1 cellular context compared by ENCODE assay signal in the genomic region with DNA sequence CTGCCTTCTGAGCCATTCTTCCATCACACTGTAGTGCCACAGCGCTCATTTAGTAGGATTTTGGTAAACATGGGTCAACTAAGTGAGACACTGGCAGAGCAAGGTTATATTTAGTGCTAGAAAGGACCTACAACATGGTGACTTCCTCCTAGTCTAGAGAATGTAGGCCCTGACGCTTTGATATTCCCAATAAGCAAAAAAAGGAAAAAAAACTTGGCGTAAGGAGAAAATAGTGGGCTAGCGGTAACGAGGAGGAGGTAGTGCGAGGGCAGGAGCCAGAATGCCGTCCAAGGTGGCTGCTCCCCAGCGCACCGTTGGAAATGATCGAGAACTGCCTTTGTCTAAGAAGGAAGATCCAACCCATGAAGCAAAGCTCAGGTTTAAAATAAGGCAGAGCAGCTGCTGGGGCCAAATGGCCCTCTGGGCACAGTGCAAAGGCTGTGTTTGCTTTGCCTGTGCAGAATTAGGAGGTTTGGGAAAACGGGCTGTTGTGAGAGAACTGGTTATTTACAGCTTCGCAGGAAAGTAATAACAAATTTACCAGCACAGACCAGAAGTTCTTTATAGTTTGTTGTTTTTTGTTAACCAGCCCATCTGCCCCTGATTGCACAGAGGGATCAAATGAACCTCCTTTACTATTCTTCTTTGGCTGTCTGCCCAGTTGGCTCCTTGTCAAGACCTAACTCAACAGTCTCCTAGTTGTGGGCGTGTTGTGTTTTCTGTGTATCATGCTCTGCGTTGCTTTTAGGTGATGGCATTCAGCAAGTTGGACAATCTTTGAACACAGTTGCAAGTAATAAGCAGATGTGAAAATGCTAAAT.
TF ChIP-seq lines count a peak whose summit lies in the region.

No MANE protein-coding gene starts in this region.

TF ChIP-seq in HEK293, 187 proteins besides CTCF, POLR2A, EP300 and RAD21 (continued from another document and continues in another):
- TF ChIP-seq, protein P1, sequence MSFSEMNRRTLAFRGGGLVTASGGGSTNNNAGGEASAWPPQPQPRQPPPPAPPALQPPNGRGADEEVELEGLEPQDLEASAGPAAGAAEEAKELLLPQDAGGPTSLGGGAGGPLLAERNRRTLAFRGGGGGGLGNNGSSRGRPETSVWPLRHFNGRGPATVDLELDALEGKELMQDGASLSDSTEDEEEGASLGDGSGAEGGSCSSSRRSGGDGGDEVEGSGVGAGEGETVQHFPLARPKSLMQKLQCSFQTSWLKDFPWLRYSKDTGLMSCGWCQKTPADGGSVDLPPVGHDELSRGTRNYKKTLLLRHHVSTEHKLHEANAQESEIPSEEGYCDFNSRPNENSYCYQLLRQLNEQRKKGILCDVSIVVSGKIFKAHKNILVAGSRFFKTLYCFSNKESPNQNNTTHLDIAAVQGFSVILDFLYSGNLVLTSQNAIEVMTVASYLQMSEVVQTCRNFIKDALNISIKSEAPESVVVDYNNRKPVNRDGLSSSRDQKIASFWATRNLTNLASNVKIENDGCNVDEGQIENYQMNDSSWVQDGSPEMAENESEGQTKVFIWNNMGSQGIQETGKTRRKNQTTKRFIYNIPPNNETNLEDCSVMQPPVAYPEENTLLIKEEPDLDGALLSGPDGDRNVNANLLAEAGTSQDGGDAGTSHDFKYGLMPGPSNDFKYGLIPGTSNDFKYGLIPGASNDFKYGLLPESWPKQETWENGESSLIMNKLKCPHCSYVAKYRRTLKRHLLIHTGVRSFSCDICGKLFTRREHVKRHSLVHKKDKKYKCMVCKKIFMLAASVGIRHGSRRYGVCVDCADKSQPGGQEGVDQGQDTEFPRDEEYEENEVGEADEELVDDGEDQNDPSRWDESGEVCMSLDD (tag by site-specific recombination; IDR thresholded peaks at IDR 0.05), result no peak
- peak; percentile 35; the same call in 1 of the 2 replicates for TF ChIP-seq KLF1 (tag by site-specific recombination; IDR thresholded peaks at IDR 0.05)
- TF ChIP-seq ZNF274 (IDR thresholded peaks at IDR 0.05; ENCODE audit: low read length), result no peak
- no peak for TF ChIP-seq ZNF274 (tag by site-specific recombination; IDR thresholded peaks at IDR 0.05; ENCODE audit: borderline replicate concordance)
- TF ChIP-seq, protein P2, sequence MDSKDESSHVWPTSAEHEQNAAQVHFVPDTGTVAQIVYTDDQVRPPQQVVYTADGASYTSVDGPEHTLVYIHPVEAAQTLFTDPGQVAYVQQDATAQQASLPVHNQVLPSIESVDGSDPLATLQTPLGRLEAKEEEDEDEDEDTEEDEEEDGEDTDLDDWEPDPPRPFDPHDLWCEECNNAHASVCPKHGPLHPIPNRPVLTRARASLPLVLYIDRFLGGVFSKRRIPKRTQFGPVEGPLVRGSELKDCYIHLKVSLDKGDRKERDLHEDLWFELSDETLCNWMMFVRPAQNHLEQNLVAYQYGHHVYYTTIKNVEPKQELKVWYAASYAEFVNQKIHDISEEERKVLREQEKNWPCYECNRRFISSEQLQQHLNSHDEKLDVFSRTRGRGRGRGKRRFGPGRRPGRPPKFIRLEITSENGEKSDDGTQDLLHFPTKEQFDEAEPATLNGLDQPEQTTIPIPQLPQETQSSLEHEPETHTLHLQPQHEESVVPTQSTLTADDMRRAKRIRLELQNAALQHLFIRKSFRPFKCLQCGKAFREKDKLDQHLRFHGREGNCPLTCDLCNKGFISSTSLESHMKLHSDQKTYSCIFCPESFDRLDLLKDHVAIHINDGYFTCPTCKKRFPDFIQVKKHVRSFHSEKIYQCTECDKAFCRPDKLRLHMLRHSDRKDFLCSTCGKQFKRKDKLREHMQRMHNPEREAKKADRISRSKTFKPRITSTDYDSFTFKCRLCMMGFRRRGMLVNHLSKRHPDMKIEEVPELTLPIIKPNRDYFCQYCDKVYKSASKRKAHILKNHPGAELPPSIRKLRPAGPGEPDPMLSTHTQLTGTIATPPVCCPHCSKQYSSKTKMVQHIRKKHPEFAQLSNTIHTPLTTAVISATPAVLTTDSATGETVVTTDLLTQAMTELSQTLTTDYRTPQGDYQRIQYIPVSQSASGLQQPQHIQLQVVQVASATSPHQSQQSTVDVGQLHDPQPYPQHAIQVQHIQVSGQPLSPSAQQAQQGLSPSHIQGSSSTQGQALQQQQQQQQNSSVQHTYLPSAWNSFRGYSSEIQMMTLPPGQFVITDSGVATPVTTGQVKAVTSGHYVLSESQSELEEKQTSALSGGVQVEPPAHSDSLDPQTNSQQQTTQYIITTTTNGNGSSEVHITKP (tag by site-specific recombination; IDR thresholded peaks at IDR 0.05), result 0 out of 2 replicates have a peak, but pooled peaks have one; percentile 25
- no peak for TF ChIP-seq ZNF792 (tag by site-specific recombination; IDR thresholded peaks at IDR 0.05)
- peak; percentile 64; the same call in 1 of the 2 replicates for TF ChIP-seq KLF9 (tag by site-specific recombination; IDR thresholded peaks at IDR 0.05; ENCODE audit: low read depth)
- TF ChIP-seq, protein P3, sequence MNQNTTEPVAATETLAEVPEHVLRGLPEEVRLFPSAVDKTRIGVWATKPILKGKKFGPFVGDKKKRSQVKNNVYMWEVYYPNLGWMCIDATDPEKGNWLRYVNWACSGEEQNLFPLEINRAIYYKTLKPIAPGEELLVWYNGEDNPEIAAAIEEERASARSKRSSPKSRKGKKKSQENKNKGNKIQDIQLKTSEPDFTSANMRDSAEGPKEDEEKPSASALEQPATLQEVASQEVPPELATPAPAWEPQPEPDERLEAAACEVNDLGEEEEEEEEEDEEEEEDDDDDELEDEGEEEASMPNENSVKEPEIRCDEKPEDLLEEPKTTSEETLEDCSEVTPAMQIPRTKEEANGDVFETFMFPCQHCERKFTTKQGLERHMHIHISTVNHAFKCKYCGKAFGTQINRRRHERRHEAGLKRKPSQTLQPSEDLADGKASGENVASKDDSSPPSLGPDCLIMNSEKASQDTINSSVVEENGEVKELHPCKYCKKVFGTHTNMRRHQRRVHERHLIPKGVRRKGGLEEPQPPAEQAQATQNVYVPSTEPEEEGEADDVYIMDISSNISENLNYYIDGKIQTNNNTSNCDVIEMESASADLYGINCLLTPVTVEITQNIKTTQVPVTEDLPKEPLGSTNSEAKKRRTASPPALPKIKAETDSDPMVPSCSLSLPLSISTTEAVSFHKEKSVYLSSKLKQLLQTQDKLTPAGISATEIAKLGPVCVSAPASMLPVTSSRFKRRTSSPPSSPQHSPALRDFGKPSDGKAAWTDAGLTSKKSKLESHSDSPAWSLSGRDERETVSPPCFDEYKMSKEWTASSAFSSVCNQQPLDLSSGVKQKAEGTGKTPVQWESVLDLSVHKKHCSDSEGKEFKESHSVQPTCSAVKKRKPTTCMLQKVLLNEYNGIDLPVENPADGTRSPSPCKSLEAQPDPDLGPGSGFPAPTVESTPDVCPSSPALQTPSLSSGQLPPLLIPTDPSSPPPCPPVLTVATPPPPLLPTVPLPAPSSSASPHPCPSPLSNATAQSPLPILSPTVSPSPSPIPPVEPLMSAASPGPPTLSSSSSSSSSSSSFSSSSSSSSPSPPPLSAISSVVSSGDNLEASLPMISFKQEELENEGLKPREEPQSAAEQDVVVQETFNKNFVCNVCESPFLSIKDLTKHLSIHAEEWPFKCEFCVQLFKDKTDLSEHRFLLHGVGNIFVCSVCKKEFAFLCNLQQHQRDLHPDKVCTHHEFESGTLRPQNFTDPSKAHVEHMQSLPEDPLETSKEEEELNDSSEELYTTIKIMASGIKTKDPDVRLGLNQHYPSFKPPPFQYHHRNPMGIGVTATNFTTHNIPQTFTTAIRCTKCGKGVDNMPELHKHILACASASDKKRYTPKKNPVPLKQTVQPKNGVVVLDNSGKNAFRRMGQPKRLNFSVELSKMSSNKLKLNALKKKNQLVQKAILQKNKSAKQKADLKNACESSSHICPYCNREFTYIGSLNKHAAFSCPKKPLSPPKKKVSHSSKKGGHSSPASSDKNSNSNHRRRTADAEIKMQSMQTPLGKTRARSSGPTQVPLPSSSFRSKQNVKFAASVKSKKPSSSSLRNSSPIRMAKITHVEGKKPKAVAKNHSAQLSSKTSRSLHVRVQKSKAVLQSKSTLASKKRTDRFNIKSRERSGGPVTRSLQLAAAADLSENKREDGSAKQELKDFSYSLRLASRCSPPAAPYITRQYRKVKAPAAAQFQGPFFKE (tag by site-specific recombination; IDR thresholded peaks at IDR 0.05; ENCODE audit: borderline replicate concordance), result no peak
- no peak for TF ChIP-seq ZNF707 (tag by site-specific recombination; IDR thresholded peaks at IDR 0.05)
- TF ChIP-seq, protein P4, sequence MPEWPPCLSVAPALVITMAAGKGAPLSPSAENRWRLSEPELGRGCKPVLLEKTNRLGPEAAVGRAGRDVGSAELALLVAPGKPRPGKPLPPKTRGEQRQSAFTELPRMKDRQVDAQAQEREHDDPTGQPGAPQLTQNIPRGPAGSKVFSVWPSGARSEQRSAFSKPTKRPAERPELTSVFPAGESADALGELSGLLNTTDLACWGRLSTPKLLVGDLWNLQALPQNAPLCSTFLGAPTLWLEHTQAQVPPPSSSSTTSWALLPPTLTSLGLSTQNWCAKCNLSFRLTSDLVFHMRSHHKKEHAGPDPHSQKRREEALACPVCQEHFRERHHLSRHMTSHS (tag by site-specific recombination; IDR thresholded peaks at IDR 0.05), result no peak
- TF ChIP-seq ZNF664 (tag by site-specific recombination; IDR thresholded peaks at IDR 0.05), result no peak
- TF ChIP-seq ZBTB21 (tag by site-specific recombination; IDR thresholded peaks at IDR 0.05), result 0 out of 2 replicates have a peak, but pooled peaks have one; percentile 19
- peak; percentile 73; the same call in 1 of the 2 replicates for TF ChIP-seq TCF7L2 (IDR thresholded peaks at IDR 0.05; ENCODE audit: borderline replicate concordance, low read depth, low read length)
- peak; percentile 74 for TF ChIP-seq ZEB2 (tag by site-specific recombination; IDR thresholded peaks at IDR 0.05)
- TF ChIP-seq, protein P5, sequence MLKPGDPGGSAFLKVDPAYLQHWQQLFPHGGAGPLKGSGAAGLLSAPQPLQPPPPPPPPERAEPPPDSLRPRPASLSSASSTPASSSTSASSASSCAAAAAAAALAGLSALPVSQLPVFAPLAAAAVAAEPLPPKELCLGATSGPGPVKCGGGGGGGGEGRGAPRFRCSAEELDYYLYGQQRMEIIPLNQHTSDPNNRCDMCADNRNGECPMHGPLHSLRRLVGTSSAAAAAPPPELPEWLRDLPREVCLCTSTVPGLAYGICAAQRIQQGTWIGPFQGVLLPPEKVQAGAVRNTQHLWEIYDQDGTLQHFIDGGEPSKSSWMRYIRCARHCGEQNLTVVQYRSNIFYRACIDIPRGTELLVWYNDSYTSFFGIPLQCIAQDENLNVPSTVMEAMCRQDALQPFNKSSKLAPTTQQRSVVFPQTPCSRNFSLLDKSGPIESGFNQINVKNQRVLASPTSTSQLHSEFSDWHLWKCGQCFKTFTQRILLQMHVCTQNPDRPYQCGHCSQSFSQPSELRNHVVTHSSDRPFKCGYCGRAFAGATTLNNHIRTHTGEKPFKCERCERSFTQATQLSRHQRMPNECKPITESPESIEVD (tag by site-specific recombination; IDR thresholded peaks at IDR 0.05), result peak; percentile 98
- TF ChIP-seq, protein P6, sequence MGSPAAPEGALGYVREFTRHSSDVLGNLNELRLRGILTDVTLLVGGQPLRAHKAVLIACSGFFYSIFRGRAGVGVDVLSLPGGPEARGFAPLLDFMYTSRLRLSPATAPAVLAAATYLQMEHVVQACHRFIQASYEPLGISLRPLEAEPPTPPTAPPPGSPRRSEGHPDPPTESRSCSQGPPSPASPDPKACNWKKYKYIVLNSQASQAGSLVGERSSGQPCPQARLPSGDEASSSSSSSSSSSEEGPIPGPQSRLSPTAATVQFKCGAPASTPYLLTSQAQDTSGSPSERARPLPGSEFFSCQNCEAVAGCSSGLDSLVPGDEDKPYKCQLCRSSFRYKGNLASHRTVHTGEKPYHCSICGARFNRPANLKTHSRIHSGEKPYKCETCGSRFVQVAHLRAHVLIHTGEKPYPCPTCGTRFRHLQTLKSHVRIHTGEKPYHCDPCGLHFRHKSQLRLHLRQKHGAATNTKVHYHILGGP (tag by site-specific recombination; IDR thresholded peaks at IDR 0.05), result no peak
- TF ChIP-seq MZF1 (tag by site-specific recombination; IDR thresholded peaks at IDR 0.05; ENCODE audit: borderline replicate concordance), result no peak; the same call in 1 of the 2 replicates
- TF ChIP-seq, protein P7, sequence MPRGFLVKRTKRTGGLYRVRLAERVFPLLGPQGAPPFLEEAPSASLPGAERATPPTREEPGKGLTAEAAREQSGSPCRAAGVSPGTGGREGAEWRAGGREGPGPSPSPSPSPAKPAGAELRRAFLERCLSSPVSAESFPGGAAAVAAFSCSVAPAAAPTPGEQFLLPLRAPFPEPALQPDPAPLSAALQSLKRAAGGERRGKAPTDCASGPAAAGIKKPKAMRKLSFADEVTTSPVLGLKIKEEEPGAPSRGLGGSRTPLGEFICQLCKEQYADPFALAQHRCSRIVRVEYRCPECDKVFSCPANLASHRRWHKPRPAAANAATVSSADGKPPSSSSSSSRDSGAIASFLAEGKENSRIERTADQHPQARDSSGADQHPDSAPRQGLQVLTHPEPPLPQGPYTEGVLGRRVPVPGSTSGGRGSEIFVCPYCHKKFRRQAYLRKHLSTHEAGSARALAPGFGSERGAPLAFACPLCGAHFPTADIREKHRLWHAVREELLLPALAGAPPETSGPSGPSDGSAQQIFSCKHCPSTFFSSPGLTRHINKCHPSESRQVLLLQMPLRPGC (tag by site-specific recombination; IDR thresholded peaks at IDR 0.05), result 0 out of 2 replicates have a peak, but pooled peaks have one; percentile 28
- TF ChIP-seq WT1 (tag by site-specific recombination; IDR thresholded peaks at IDR 0.05), result peak; percentile 85
- TF ChIP-seq ZNF10 (tag by site-specific recombination; IDR thresholded peaks at IDR 0.05), result peak; percentile 89
- no peak for TF ChIP-seq ZNF830 (tag by site-specific recombination; IDR thresholded peaks at IDR 0.05; ENCODE audit: low read depth)
- TF ChIP-seq ZNF48 (tag by site-specific recombination; IDR thresholded peaks at IDR 0.05), result no peak
- no peak for TF ChIP-seq ZBTB48 (tag by site-specific recombination; IDR thresholded peaks at IDR 0.05)
- no peak for TF ChIP-seq ZNF530 (tag by site-specific recombination; IDR thresholded peaks at IDR 0.05; ENCODE audit: low read depth)
- peak; percentile 91 for TF ChIP-seq SP7 (tag by site-specific recombination; IDR thresholded peaks at IDR 0.05)
- no peak for TF ChIP-seq ZNF292 (tag by site-specific recombination; IDR thresholded peaks at IDR 0.05; ENCODE audit: borderline replicate concordance, low read depth)
- peak; percentile 89 for TF ChIP-seq ZNF843 (tag by site-specific recombination; IDR thresholded peaks at IDR 0.05)
- TF ChIP-seq ZNF266 (tag by site-specific recombination; IDR thresholded peaks at IDR 0.05; ENCODE audit: low read depth), result no peak
- no peak for TF ChIP-seq ZIC2 (tag by site-specific recombination; IDR thresholded peaks at IDR 0.05)
- TF ChIP-seq, protein P8, sequence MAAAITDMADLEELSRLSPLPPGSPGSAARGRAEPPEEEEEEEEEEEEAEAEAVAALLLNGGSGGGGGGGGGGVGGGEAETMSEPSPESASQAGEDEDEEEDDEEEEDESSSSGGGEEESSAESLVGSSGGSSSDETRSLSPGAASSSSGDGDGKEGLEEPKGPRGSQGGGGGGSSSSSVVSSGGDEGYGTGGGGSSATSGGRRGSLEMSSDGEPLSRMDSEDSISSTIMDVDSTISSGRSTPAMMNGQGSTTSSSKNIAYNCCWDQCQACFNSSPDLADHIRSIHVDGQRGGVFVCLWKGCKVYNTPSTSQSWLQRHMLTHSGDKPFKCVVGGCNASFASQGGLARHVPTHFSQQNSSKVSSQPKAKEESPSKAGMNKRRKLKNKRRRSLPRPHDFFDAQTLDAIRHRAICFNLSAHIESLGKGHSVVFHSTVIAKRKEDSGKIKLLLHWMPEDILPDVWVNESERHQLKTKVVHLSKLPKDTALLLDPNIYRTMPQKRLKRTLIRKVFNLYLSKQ (tag by site-specific recombination; IDR thresholded peaks at IDR 0.05; ENCODE audit: borderline replicate concordance), result no peak
- no peak for TF ChIP-seq ZBTB20 (tag by site-specific recombination; IDR thresholded peaks at IDR 0.05)
- no peak for TF ChIP-seq ZNF747 (tag by site-specific recombination; IDR thresholded peaks at IDR 0.05)
- no peak for TF ChIP-seq ZNF239 (tag by site-specific recombination; IDR thresholded peaks at IDR 0.05)
- TF ChIP-seq ZNF184 (tag by site-specific recombination; IDR thresholded peaks at IDR 0.05), result peak; percentile 66; the same call in 1 of the 2 replicates
- TF ChIP-seq ZNF76 (tag by site-specific recombination; IDR thresholded peaks at IDR 0.05; ENCODE audit: borderline replicate concordance, low read depth), result 0 out of 2 replicates have a peak, but pooled peaks have one; percentile 23
